In genomic region chr2:108279468-108279867, GRCh38 we compare ENCODE assay signal across 34 cellular contexts. TPM values are rescaled to one million over a fixed set of nuclear protein-coding genes. Genes with fewer than 3 reads are reported as not detected.
"Had no signal": no experiment of that assay in that cellular context is flagged by ENCODE, and none has a peak within 500 bp of the region (broad histone marks: within the 10 kb centered on the region; RNA-seq: fewer than 3 reads in every experiment).

No MANE protein-coding gene starts in this region.

- ATAC-seq: heart right ventricle; mucosa of descending colon; naive thymus-derived CD4-positive, alpha-beta T cell; pancreas; right cardiac atrium; stimulated activated effector memory CD8-positive, alpha-beta T cell treated with anti-CD3 and anti-CD28 coated beads, Interleukin-12 subunit alpha, Interleukin-12 subunit beta, amount 100 ng/mL, for 72 hours had no signal

- H3K9me3 ChIP-seq: heart right ventricle, left ventricle myocardium inferior, mucosa of descending colon, pancreas, prostate gland, sigmoid colon, testis, thyroid gland, transverse colon, upper lobe of left lung, vagina had no signal

- H3K4me2 ChIP-seq: hepatocyte had no signal

- H3K36me3 ChIP-seq: heart right ventricle, left ventricle myocardium inferior, pancreas, prostate gland, sigmoid colon, spleen, thyroid gland, transverse colon, upper lobe of left lung, vagina had no signal

- H3K4me1 Mint-ChIP-seq: naive thymus-derived CD4-positive, alpha-beta T cell; nephron; stimulated activated effector memory CD8-positive, alpha-beta T cell treated with anti-CD3 and anti-CD28 coated beads, Interleukin-12 subunit alpha, Interleukin-12 subunit beta, amount 100 ng/mL, for 72 hours had no signal

- DNase-seq: heart right ventricle; islet precursor cell; left ventricle myocardium inferior; midbrain; mucosa of descending colon; naive thymus-derived CD4-positive, alpha-beta T cell; nucleus accumbens; pancreas; posterior cingulate gyrus; retina; right cardiac atrium; sigmoid colon; small intestine; spleen; stimulated activated CD4-positive, alpha-beta T cell treated with anti-CD3 and anti-CD28 coated beads, Interleukin-4, amount 100 ng/mL, for 24 hours; stimulated activated naive CD4-positive, alpha-beta T cell; substantia nigra; testis; thyroid gland; transverse colon; upper lobe of left lung had no signal

- H3K27ac Mint-ChIP-seq: naive thymus-derived CD4-positive, alpha-beta T cell; nephron; stimulated activated effector memory CD8-positive, alpha-beta T cell treated with anti-CD3 and anti-CD28 coated beads, Interleukin-12 subunit alpha, Interleukin-12 subunit beta, amount 100 ng/mL, for 72 hours; stimulated activated naive CD8-positive, alpha-beta T cell treated with anti-CD3 and anti-CD28 coated beads, Interleukin-15, Interleukin-2, amounts not matched to agents 100 ng/mL and 50 ng/mL, for 24 hours had no signal

- H3K27ac ChIP-seq: heart right ventricle, left ventricle myocardium inferior, pancreas, prostate gland, sigmoid colon, spleen, testis, thyroid gland, transverse colon, upper lobe of left lung, vagina had no signal

- FAIRE-seq: pancreas, small intestine had no signal

- H3K36me3 Mint-ChIP-seq: stimulated activated effector memory CD8-positive, alpha-beta T cell treated with anti-CD3 and anti-CD28 coated beads, Interleukin-12 subunit alpha, Interleukin-12 subunit beta, amount 100 ng/mL, for 72 hours had no signal

- H3K27me3 ChIP-seq: hepatocyte, pancreas, sigmoid colon, spleen, testis, thyroid gland, transverse colon, upper lobe of left lung, vagina had no signal

- H3K4me1 ChIP-seq: heart right ventricle, left ventricle myocardium inferior, pancreas, prostate gland, sigmoid colon, spleen, testis, thyroid gland, transverse colon, upper lobe of left lung, vagina had no signal

- H3K4me3 ChIP-seq: heart right ventricle, hepatocyte, left ventricle myocardium inferior, lung, mucosa of descending colon, pancreas, prostate gland, sigmoid colon, spleen, testis, thyroid gland, transverse colon, upper lobe of left lung, vagina had no signal

- H3K4me3 Mint-ChIP-seq: naive thymus-derived CD4-positive, alpha-beta T cell; nephron; stimulated activated effector memory CD8-positive, alpha-beta T cell treated with anti-CD3 and anti-CD28 coated beads, Interleukin-12 subunit alpha, Interleukin-12 subunit beta, amount 100 ng/mL, for 72 hours; stimulated activated naive CD8-positive, alpha-beta T cell treated with anti-CD3 and anti-CD28 coated beads, Interleukin-15, Interleukin-2, amounts not matched to agents 100 ng/mL and 50 ng/mL, for 24 hours had no signal

- H2AFZ ChIP-seq: hepatocyte had no signal

RNA-seq across cellular contexts. Expression of gene SULT1C2, which starts 9.2 kb away (rescaled TPM):
- total RNA-seq: naive thymus-derived CD4-positive, alpha-beta T cell; transverse colon; vagina had no signal
- polyA plus RNA-seq: naive thymus-derived CD4-positive, alpha-beta T cell had no signal

RNA-seq across cellular contexts. Expression of gene SULT1C3, which starts 39.7 kb away (rescaled TPM):
- total RNA-seq: heart right ventricle; kidney epithelial cell; left ventricle myocardium inferior; lower leg skin; lung; mesenteric fat pad; myocyte; naive thymus-derived CD4-positive, alpha-beta T cell; osteoblast; pancreas; prostate gland; right cardiac atrium; sigmoid colon; spleen; testis; thyroid gland; transverse colon; upper lobe of left lung; urinary bladder; vagina had no signal
- polyA plus RNA-seq: heart right ventricle; hepatocyte; lung; naive thymus-derived CD4-positive, alpha-beta T cell; pancreas; right cardiac atrium; spleen; urinary bladder had no signal
